ENCODE assay signal across 13 cellular contexts in genomic region chr9:79799691-79800345, GRCh38.
DNase-seq lines count a peak whose midpoint lies in the region; ATAC-seq and TF ChIP-seq lines count a peak whose summit lies in the region.
"Had no signal": no experiment of that assay in that cellular context is flagged by ENCODE, and none has a peak within 500 bp of the region (broad histone marks: within the 10 kb centered on the region; RNA-seq: fewer than 3 reads in every experiment).

No MANE protein-coding gene starts in this region.

- H3K9me3 ChIP-seq in lung (ENCODE audit: control insufficient read depth in 2 of 2, insufficient read depth in 1 of 2, low read length in 1 of 2), result no peaks in the 10 kb centered on the region
- H3K9me3 ChIP-seq: adrenal gland, BE2C, stomach had no signal

- H3K36me3 ChIP-seq in lung (ENCODE audit: control insufficient read depth in 2 of 2, insufficient read depth in 2 of 2, low read length in 2 of 2), result no peaks in the 10 kb centered on the region
- H3K36me3 ChIP-seq: adrenal gland, BE2C, stomach had no signal

- TF ChIP-seq CTCF in choroid plexus epithelial cell (conservative IDR thresholded peaks at IDR 0.05; ENCODE audit: low read depth, low read length), result no peak
- no peak for TF ChIP-seq CTCF in lung (IDR thresholded peaks at IDR 0.05; ENCODE audit: control extremely low read depth, extremely low read depth)

- no peak overlapping the region for H3K4me3 ChIP-seq in choroid plexus epithelial cell (ENCODE audit: low read depth, low read length)
- H3K4me3 ChIP-seq in lung, result no peak overlapping the region
- H3K4me3 ChIP-seq: adrenal gland, stomach had no signal

- ATAC-seq in lung (ENCODE audit: insufficient read depth, low FRiP score) (peak; percentile 41), HG03432 (IDR thresholded peaks at IDR 0.05; ENCODE audit: unreplicated experiment) (no peak)

- H3K27ac ChIP-seq in lung (ENCODE audit: low read depth in 1 of 2, low read length in 1 of 2), result no peak overlapping the region
- H3K27ac ChIP-seq: adrenal gland, RWPE1, stomach had no signal

- WGBS in lung, 2 donors, result 51 to 74% methylated on average over 6 of the region's 6 CpGs

- no peaks in the 10 kb centered on the region for H3K27me3 ChIP-seq in lung (ENCODE audit: control insufficient read depth, insufficient read depth)
- H3K27me3 ChIP-seq: adrenal gland, BE2C, stomach had no signal

- DNase-seq in DMS79 treated with DMSO at 0.1 percent for 48 hours (lab: John Stamatoyannopoulos, UW) (peak; percentile 76), NCI-H2196 (lab: John Stamatoyannopoulos, UW; ENCODE audit: unreplicated experiment) (peak; percentile 56), choroid plexus epithelial cell (ENCODE audit: low read depth) (peak; percentile 95), lung (ENCODE audit: low spot score) (peak; percentile 63), occipital lobe (lab: John Stamatoyannopoulos, UW) (no peak)
- DNase-seq in activated CD4-positive, alpha-beta T cell treated with anti-CD3 and anti-CD28 coated beads for 4 hours, result no peak
- no peak for DNase-seq in activated CD4-positive, alpha-beta T cell treated with anti-CD3 and anti-CD28 coated beads for 48 hours
- DNase-seq: adrenal gland, BE2C, HFFc6, stomach had no signal

- peaks cover 0 to 7% of the 10 kb centered on the region in 2 donors for H3K4me1 ChIP-seq in lung (ENCODE audit: control insufficient read depth in 2 of 2, insufficient read depth in 2 of 2, low read length in 2 of 2)
- H3K4me1 ChIP-seq: adrenal gland had no signal

Comparison
In these comparisons a context has a peak if more than half of its experiments do, and no peak if none do; other contexts are left out.
1. DNase-seq: peak in DMS79 treated with DMSO at 0.1 percent for 48 hours (single experiment), NCI-H2196 (single experiment), choroid plexus epithelial cell (single experiment) and lung (single experiment); none in activated CD4-positive, alpha-beta T cell treated with anti-CD3 and anti-CD28 coated beads for 4 hours (0 of 2), occipital lobe (single experiment) and activated CD4-positive, alpha-beta T cell treated with anti-CD3 and anti-CD28 coated beads for 48 hours (single experiment).